In the genomic region with DNA sequence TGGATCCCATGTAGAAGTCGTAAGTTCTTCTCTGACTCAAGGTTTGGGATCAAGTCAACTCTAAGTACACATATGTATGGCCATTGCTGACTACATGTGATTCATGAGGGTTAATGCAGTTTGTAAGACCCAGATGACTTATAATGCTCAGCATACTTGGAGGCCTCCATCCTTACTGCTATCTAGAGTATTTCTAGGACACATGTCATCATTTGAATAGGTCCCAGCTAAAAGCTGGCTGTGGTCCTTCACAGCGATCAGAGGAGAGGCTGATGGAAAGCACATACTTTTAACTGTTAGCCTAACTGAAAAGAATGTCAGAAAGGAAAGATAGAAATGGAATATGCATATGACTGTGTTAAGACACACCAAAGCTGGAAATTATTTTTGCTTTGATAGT, we compare ENCODE assay signal across 27 cellular contexts.
"Had no signal": no experiment of that assay in that cellular context is flagged by ENCODE, and none has a peak within 500 bp of the region (broad histone marks: within the 10 kb centered on the region; RNA-seq: fewer than 3 reads in every experiment).

No MANE protein-coding gene starts in this region.

- FAIRE-seq: endometrium, frontal cortex, kidney had no signal

- H2AFZ ChIP-seq: hepatocyte had no signal

- H3K4me1 ChIP-seq: colonic mucosa, esophagus squamous epithelium, foreskin keratinocyte, gastroesophageal sphincter, heart left ventricle, lower lobe of right lung had no signal

- H3K9me3 ChIP-seq: colonic mucosa, esophagus squamous epithelium, gastroesophageal sphincter, heart left ventricle, left ventricle myocardium inferior, lower lobe of right lung, mucosa of descending colon had no signal

- ATAC-seq: effector memory CD8-positive, alpha-beta T cell; esophagus mucosa; foreskin keratinocyte; gastroesophageal sphincter; left colon; left lobe of liver; lower lobe of right lung; mucosa of descending colon had no signal

- H3K4me2 ChIP-seq: hepatocyte had no signal

- H3K79me2 ChIP-seq: hepatocyte had no signal

- H3K27ac ChIP-seq: colonic mucosa, epithelial cell of prostate, esophagus squamous epithelium, foreskin keratinocyte, gastroesophageal sphincter, heart left ventricle, hepatocyte, left ventricle myocardium inferior, lower lobe of right lung had no signal

- H3K36me3 ChIP-seq: colonic mucosa, esophagus squamous epithelium, gastroesophageal sphincter, heart left ventricle, left ventricle myocardium inferior, lower lobe of right lung had no signal

- DNase-seq: colonic mucosa; cortex of kidney; effector CD8-positive, alpha-beta T cell; effector memory CD8-positive, alpha-beta T cell; endodermal cell; erythroblast; esophagus squamous epithelium; foreskin keratinocyte; heart left ventricle; hypothalamus; immature natural killer cell; islet precursor cell; kidney; kidney glomerular epithelial cell; left colon; left ventricle myocardium inferior; lower lobe of right lung; mesenchymal stem cell; mucosa of descending colon; naive B cell had no signal

- H3K27me3 ChIP-seq: colonic mucosa, foreskin keratinocyte, hepatocyte had no signal

- H3K4me3 ChIP-seq: colonic mucosa, esophagus squamous epithelium, gastroesophageal sphincter, heart left ventricle, hepatocyte, left ventricle myocardium inferior, lower lobe of right lung, mucosa of descending colon had no signal
